1 cellular context compared by ENCODE assay signal in genomic region chr19:50147462-50148423, GRCh38.
TF ChIP-seq lines count a peak whose summit lies in the region.

No MANE protein-coding gene starts in this region.

TF ChIP-seq in K562, 482 proteins besides CTCF, POLR2A, EP300 and RAD21 (continued from another document):
- TF ChIP-seq ZNF740 (CRISPR knock-in tag; IDR thresholded peaks at IDR 0.05) (no peak), ZNF740 (tag; IDR thresholded peaks at IDR 0.05) (no peak), KDM5B (IDR thresholded peaks at IDR 0.05; ENCODE audit: insufficient replicate concordance, low read depth, low read length) (no peak), BRF1 (IDR thresholded peaks at IDR 0.05; ENCODE audit: borderline replicate concordance, extremely low read depth, insufficient read length) (no peak), C11orf30 (IDR thresholded peaks at IDR 0.05; ENCODE audit: low read depth) (no peak), ZKSCAN8 (CRISPR knock-in tag; IDR thresholded peaks at IDR 0.05) (peak; percentile 91), TGIF2 (CRISPR knock-in tag; IDR thresholded peaks at IDR 0.05) (no peak), CHD4 (IDR thresholded peaks at IDR 0.05; ENCODE audit: insufficient read depth, insufficient replicate concordance, low read depth, low read length, poor library complexity, severe bottlenecking) (peak; percentile 59), BDP1 (IDR thresholded peaks at IDR 0.05; ENCODE audit: insufficient read depth, insufficient read length) (no peak), PTRF (tag; IDR thresholded peaks at IDR 0.05) (no peak), SETDB1 (IDR thresholded peaks at IDR 0.05; ENCODE audit: low read length) (no peak), ZFX (CRISPR knock-in tag; IDR thresholded peaks at IDR 0.05) (peak; percentile 68), ZNF639 (CRISPR knock-in tag; conservative IDR thresholded peaks at IDR 0.05 in 1 of 2, IDR thresholded peaks at IDR 0.05 in 1 of 2) (peak in 1 of 2 experiments; percentile 63; a peak in 1 of 4 replicates), CHD1 (IDR thresholded peaks at IDR 0.05; ENCODE audit: low read length) (no peak), MAZ (CRISPR knock-in tag; conservative IDR thresholded peaks at IDR 0.05 in 1 of 2, IDR thresholded peaks at IDR 0.05 in 1 of 2) (peak; percentile 43 to 78; a peak in 1 of 4 replicates), CBX2 (IDR thresholded peaks at IDR 0.05; ENCODE audit: insufficient read depth, low read length, poor library complexity, severe bottlenecking) (no peak), E2F3 (CRISPR knock-in tag; IDR thresholded peaks at IDR 0.05) (no peak), UBTF (IDR thresholded peaks at IDR 0.05; ENCODE audit: borderline replicate concordance in 1 of 2, low read depth in 2 of 2, low read length in 2 of 2) (peak; percentile 59 to 66; a peak in 3 of 4 replicates), PCBP2 (IDR thresholded peaks at IDR 0.05; ENCODE audit: low read depth, low read length, poor library complexity, severe bottlenecking) (no peak), YBX1 (IDR thresholded peaks at IDR 0.05) (no peak), PURB (CRISPR knock-in tag; IDR thresholded peaks at IDR 0.05; ENCODE audit: low read depth) (no peak), BRD9 (IDR thresholded peaks at IDR 0.05; ENCODE audit: low read depth, partially characterized antibody) (peak; percentile 36), SREBF1 (IDR thresholded peaks at IDR 0.05; ENCODE audit: borderline replicate concordance, low read depth, low read length) (no peak), ZNF644 (tag; IDR thresholded peaks at IDR 0.05; ENCODE audit: low read depth) (peak; percentile 79; the same call in 1 of the 2 replicates), POLR2H (tag; IDR thresholded peaks at IDR 0.05; ENCODE audit: low read depth) (no peak), SRSF7 (optimal IDR thresholded peaks at IDR 0.05; ENCODE audit: low read depth, low read length) (no peak), ZNF561 (CRISPR knock-in tag; conservative IDR thresholded peaks at IDR 0.05) (no peak), SNIP1 (IDR thresholded peaks at IDR 0.05; ENCODE audit: low read depth) (no peak), ZNF518B (CRISPR knock-in tag; IDR thresholded peaks at IDR 0.05) (no peak), SMARCA4 (IDR thresholded peaks at IDR 0.05) (no peak), CBX1 (IDR thresholded peaks at IDR 0.05; ENCODE audit: low read depth) (no peak), JUNB (CRISPR knock-in tag; conservative IDR thresholded peaks at IDR 0.05) (no peak), MXI1 (IDR thresholded peaks at IDR 0.05; ENCODE audit: low read depth, low read length) (no peak), ZNF398 (CRISPR knock-in tag; IDR thresholded peaks at IDR 0.05) (no peak), HCFC1 (IDR thresholded peaks at IDR 0.05; ENCODE audit: low read depth, low read length) (peak; percentile 99)
- TF ChIP-seq, protein P1, sequence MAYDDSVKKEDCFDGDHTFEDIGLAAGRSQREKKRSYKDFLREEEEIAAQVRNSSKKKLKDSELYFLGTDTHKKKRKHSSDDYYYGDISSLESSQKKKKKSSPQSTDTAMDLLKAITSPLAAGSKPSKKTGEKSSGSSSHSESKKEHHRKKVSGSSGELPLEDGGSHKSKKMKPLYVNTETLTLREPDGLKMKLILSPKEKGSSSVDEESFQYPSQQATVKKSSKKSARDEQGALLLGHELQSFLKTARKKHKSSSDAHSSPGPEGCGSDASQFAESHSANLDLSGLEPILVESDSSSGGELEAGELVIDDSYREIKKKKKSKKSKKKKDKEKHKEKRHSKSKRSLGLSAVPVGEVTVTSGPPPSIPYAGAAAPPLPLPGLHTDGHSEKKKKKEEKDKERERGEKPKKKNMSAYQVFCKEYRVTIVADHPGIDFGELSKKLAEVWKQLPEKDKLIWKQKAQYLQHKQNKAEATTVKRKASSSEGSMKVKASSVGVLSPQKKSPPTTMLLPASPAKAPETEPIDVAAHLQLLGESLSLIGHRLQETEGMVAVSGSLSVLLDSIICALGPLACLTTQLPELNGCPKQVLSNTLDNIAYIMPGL (CRISPR knock-in tag; IDR thresholded peaks at IDR 0.05) = no peak
- TF ChIP-seq, protein P2, sequence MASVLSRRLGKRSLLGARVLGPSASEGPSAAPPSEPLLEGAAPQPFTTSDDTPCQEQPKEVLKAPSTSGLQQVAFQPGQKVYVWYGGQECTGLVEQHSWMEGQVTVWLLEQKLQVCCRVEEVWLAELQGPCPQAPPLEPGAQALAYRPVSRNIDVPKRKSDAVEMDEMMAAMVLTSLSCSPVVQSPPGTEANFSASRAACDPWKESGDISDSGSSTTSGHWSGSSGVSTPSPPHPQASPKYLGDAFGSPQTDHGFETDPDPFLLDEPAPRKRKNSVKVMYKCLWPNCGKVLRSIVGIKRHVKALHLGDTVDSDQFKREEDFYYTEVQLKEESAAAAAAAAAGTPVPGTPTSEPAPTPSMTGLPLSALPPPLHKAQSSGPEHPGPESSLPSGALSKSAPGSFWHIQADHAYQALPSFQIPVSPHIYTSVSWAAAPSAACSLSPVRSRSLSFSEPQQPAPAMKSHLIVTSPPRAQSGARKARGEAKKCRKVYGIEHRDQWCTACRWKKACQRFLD (CRISPR knock-in tag; IDR thresholded peaks at IDR 0.05) = peak; percentile 16; the same call in 1 of the 2 replicates
- TF ChIP-seq, protein P3, sequence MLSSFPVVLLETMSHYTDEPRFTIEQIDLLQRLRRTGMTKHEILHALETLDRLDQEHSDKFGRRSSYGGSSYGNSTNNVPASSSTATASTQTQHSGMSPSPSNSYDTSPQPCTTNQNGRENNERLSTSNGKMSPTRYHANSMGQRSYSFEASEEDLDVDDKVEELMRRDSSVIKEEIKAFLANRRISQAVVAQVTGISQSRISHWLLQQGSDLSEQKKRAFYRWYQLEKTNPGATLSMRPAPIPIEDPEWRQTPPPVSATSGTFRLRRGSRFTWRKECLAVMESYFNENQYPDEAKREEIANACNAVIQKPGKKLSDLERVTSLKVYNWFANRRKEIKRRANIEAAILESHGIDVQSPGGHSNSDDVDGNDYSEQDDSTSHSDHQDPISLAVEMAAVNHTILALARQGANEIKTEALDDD (IDR thresholded peaks at IDR 0.05) = no peak
- TF ChIP-seq, protein P4, sequence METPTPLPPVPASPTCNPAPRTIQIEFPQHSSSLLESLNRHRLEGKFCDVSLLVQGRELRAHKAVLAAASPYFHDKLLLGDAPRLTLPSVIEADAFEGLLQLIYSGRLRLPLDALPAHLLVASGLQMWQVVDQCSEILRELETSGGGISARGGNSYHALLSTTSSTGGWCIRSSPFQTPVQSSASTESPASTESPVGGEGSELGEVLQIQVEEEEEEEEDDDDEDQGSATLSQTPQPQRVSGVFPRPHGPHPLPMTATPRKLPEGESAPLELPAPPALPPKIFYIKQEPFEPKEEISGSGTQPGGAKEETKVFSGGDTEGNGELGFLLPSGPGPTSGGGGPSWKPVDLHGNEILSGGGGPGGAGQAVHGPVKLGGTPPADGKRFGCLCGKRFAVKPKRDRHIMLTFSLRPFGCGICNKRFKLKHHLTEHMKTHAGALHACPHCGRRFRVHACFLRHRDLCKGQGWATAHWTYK (CRISPR knock-in tag; IDR thresholded peaks at IDR 0.05) = 0 out of 2 replicates have a peak, but pooled peaks have one; percentile 40
